3 cellular contexts compared by ENCODE assay signal in genomic region chr4:105153749-105154148, GRCh38.
TF ChIP-seq lines count a peak whose summit lies in the region.

No MANE protein-coding gene starts in this region.

TF ChIP-seq in SK-N-SH treated with all-trans-retinoic acid at 6 μM for 48 hours, 23 proteins besides CTCF, POLR2A, EP300 and RAD21:
- TF ChIP-seq ARNTL (CRISPR knock-in tag; IDR thresholded peaks at IDR 0.05; ENCODE audit: borderline replicate concordance, low read depth): no peak
- no peak for TF ChIP-seq ZC3H10 (CRISPR knock-in tag; IDR thresholded peaks at IDR 0.05)
- TF ChIP-seq ZNF8 (CRISPR knock-in tag; IDR thresholded peaks at IDR 0.05): peak; percentile 90
- TF ChIP-seq CSDC2 (CRISPR knock-in tag; IDR thresholded peaks at IDR 0.05): no peak
- TF ChIP-seq PPARA (CRISPR knock-in tag; IDR thresholded peaks at IDR 0.05; ENCODE audit: borderline replicate concordance): no peak

TF ChIP-seq in SK-N-SH, 30 proteins besides CTCF, POLR2A, EP300 and RAD21:
- TF ChIP-seq PBX3 (IDR thresholded peaks at IDR 0.05) (no peak), EZH2phosphoT487 (IDR thresholded peaks at IDR 0.05; ENCODE audit: borderline replicate concordance, low read depth) (no peak), SMC3 (IDR thresholded peaks at IDR 0.05; ENCODE audit: low read depth, low read length) (no peak), GATA2 (CRISPR knock-in tag; IDR thresholded peaks at IDR 0.05) (no peak), USF1 (IDR thresholded peaks at IDR 0.05; ENCODE audit: borderline replicate concordance, low read depth) (no peak), CHD2 (IDR thresholded peaks at IDR 0.05; ENCODE audit: low read length, partially characterized antibody) (no peak), REST (IDR thresholded peaks at IDR 0.05; ENCODE audit: low read depth, low read length) (no peak), RCOR1 (IDR thresholded peaks at IDR 0.05; ENCODE audit: low read length) (no peak), FOXJ3 (CRISPR knock-in tag; IDR thresholded peaks at IDR 0.05) (no peak), TAF1 (IDR thresholded peaks at IDR 0.05; ENCODE audit: borderline replicate concordance, low read depth, low read length) (no peak), TEAD4 (IDR thresholded peaks at IDR 0.05; ENCODE audit: borderline replicate concordance, insufficient read depth) (no peak), MAX (IDR thresholded peaks at IDR 0.05; ENCODE audit: low read depth) (no peak)

TF ChIP-seq in GM12878, 131 proteins besides CTCF, POLR2A, EP300 and RAD21:
- TF ChIP-seq NFYA (IDR thresholded peaks at IDR 0.05; ENCODE audit: borderline replicate concordance, low read depth, low read length): no peak
- no peak for TF ChIP-seq BHLHE40 (IDR thresholded peaks at IDR 0.05; ENCODE audit: borderline replicate concordance in 1 of 2, low read depth in 2 of 2, low read length in 1 of 2)
- TF ChIP-seq CHD1 (IDR thresholded peaks at IDR 0.05; ENCODE audit: low read depth, low read length): no peak
- TF ChIP-seq MLLT1 (IDR thresholded peaks at IDR 0.05): no peak
- TF ChIP-seq TCF7 (IDR thresholded peaks at IDR 0.05; ENCODE audit: borderline replicate concordance): no peak
- TF ChIP-seq POLR2AphosphoS2 (IDR thresholded peaks at IDR 0.05; ENCODE audit: low read depth, low read length): no peak
- no peak for TF ChIP-seq CBFB (IDR thresholded peaks at IDR 0.05; ENCODE audit: low read depth)
- TF ChIP-seq PAX5 (IDR thresholded peaks at IDR 0.05; ENCODE audit: borderline replicate concordance, low read depth, low read length): no peak
- no peak for TF ChIP-seq ZNF217 (IDR thresholded peaks at IDR 0.05)
- no peak for TF ChIP-seq ZBTB33 (IDR thresholded peaks at IDR 0.05)
- no peak for TF ChIP-seq ZNF24 (IDR thresholded peaks at IDR 0.05)
- TF ChIP-seq IRF3 (IDR thresholded peaks at IDR 0.05): no peak
- TF ChIP-seq EED (IDR thresholded peaks at IDR 0.05; ENCODE audit: low read depth): no peak
- TF ChIP-seq IKZF1 (conservative IDR thresholded peaks at IDR 0.05): no peak
- no peak for TF ChIP-seq FOXK2 (IDR thresholded peaks at IDR 0.05)
- TF ChIP-seq CREM (IDR thresholded peaks at IDR 0.05; ENCODE audit: low read depth): no peak
- no peak for TF ChIP-seq CHD2 (IDR thresholded peaks at IDR 0.05; ENCODE audit: borderline replicate concordance, low read depth, low read length)
